8 cellular contexts compared by ENCODE assay signal in genomic region chr16:29815793-29816693, GRCh38. TPM values are rescaled to one million over a fixed set of nuclear protein-coding genes. Genes with fewer than 3 reads are reported as not detected.
DNase-seq lines count a peak whose midpoint lies in the region; TF ChIP-seq lines count a peak whose summit lies in the region.

Gene PAGR1, plus strand, starts transcription at chr16:29816152. Its CDS starts 374 bp downstream, at chr16:29816526.

- peaks cover 75% of the 10 kb centered on the region for H3K4me1 Mint-ChIP-seq in activated naive CD4-positive, alpha-beta T cell treated with anti-CD3 and anti-CD28 coated beads, Interleukin-2, amount 10 ng/mL, durations not matched to agents 7 days and 5 days

- H3K27me3 Mint-ChIP-seq in activated naive CD4-positive, alpha-beta T cell treated with anti-CD3 and anti-CD28 coated beads, Interleukin-2, amount 10 ng/mL, durations not matched to agents 7 days and 5 days: peaks cover 43% of the 10 kb centered on the region

- H3K9me3 Mint-ChIP-seq in activated naive CD4-positive, alpha-beta T cell treated with anti-CD3 and anti-CD28 coated beads, Interleukin-2, amount 10 ng/mL, durations not matched to agents 7 days and 5 days: no peaks in the 10 kb centered on the region

- CTCF ChIA-PET in HEK293T (lab: Yijun Ruan, JAX): interaction anchor here (0.6 to 6.1 kb wide), 19 partner anchors 9 to 1200 kb away, joined by 3 to 52 read pairs (median 4); partner anchors contain the start of gene MAZ
- CTCF ChIA-PET in activated naive CD4-positive, alpha-beta T cell treated with anti-CD3 and anti-CD28 coated beads, Interleukin-2, amount 10 ng/mL, durations not matched to agents 7 days and 5 days (lab: Charles Lee): interaction anchor here (0.5 to 9.2 kb wide), 12 partner anchors 9 to 157 kb away, joined by 3 to 103 read pairs (median 6); partner anchors contain the start of genes KIF22, MAZ and TAOK2

- peak within 1 kb of the TSS; percentile 92 for H3K27ac ChIP-seq in temporal lobe (ENCODE audit: low read depth, low read length)

- peak within 1 kb of the TSS; percentile 94 for H3K27ac Mint-ChIP-seq in activated naive CD4-positive, alpha-beta T cell treated with anti-CD3 and anti-CD28 coated beads, Interleukin-2, amount 10 ng/mL, durations not matched to agents 7 days and 5 days

- peaks cover 38% of the 10 kb centered on the region for H3K36me3 Mint-ChIP-seq in activated naive CD4-positive, alpha-beta T cell treated with anti-CD3 and anti-CD28 coated beads, Interleukin-2, amount 10 ng/mL, durations not matched to agents 7 days and 5 days

- DNase-seq in GM04504 (ENCODE audit: low read depth) (peak; percentile 97), HEK293T (ENCODE audit: extremely low spot score) (peak; percentile 99), MV-4-11 (lab: John Stamatoyannopoulos, UW) (peak; percentile 99), SK-N-DZ (ENCODE audit: low spot score) (peak; percentile 99), germinal center (ENCODE audit: low spot score) (peak; percentile 96), nucleus accumbens (lab: John Stamatoyannopoulos, UW) (peak; percentile 86 to 99 (median 97))
- peak; percentile 99 for DNase-seq in activated naive CD4-positive, alpha-beta T cell treated with anti-CD3 and anti-CD28 coated beads, Interleukin-2, amount 10 ng/mL, durations not matched to agents 7 days and 5 days

- POLR2A ChIA-PET in HEK293T (lab: Yijun Ruan, JAX): interaction anchor here (0.6 to 10.8 kb wide), 32 partner anchors 9 to 1226 kb away, joined by 3 to 176 read pairs (median 4); partner anchors contain the start of genes ASPHD1, C16orf92, HSD3B7 and KCTD13

- peak within 1 kb of the TSS; percentile 84 for H3K4me3 Mint-ChIP-seq in activated naive CD4-positive, alpha-beta T cell treated with anti-CD3 and anti-CD28 coated beads, Interleukin-2, amount 10 ng/mL, durations not matched to agents 7 days and 5 days

TF ChIP-seq in HEK293T, 16 proteins besides CTCF, POLR2A, EP300 and RAD21:
- TF ChIP-seq FOXK2 (IDR thresholded peaks at IDR 0.05) (no peak), ZNF384 (IDR thresholded peaks at IDR 0.05) (no peak), BHLHE40 (IDR thresholded peaks at IDR 0.05; ENCODE audit: borderline replicate concordance) (no peak), LEF1 (IDR thresholded peaks at IDR 0.05; ENCODE audit: borderline replicate concordance) (no peak), SUZ12 (IDR thresholded peaks at IDR 0.05) (no peak), SP1 (IDR thresholded peaks at IDR 0.05) (no peak), TARDBP (IDR thresholded peaks at IDR 0.05) (no peak), FOXA1 (IDR thresholded peaks at IDR 0.05) (no peak), NFRKB (IDR thresholded peaks at IDR 0.05) (no peak), L3MBTL2 (conservative IDR thresholded peaks at IDR 0.05) (no peak), FOXM1 (IDR thresholded peaks at IDR 0.05; ENCODE audit: borderline replicate concordance) (no peak), CTBP1 (IDR thresholded peaks at IDR 0.05; ENCODE audit: borderline replicate concordance) (no peak), ARNT (IDR thresholded peaks at IDR 0.05) (no peak), ELF4 (IDR thresholded peaks at IDR 0.05) (no peak), HDGF (IDR thresholded peaks at IDR 0.05; ENCODE audit: borderline replicate concordance) (no peak)
- TF ChIP-seq, protein P1, sequence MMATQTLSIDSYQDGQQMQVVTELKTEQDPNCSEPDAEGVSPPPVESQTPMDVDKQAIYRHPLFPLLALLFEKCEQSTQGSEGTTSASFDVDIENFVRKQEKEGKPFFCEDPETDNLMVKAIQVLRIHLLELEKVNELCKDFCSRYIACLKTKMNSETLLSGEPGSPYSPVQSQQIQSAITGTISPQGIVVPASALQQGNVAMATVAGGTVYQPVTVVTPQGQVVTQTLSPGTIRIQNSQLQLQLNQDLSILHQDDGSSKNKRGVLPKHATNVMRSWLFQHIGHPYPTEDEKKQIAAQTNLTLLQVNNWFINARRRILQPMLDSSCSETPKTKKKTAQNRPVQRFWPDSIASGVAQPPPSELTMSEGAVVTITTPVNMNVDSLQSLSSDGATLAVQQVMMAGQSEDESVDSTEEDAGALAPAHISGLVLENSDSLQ (IDR thresholded peaks at IDR 0.05): no peak

RNA-seq across cellular contexts. Expression of gene PAGR1, which starts in this region (rescaled TPM):
- polyA plus RNA-seq in SK-N-DZ (2014; cell fraction: cytosol; rRNA removed): 57.6 and 71.0 TPM in 2 replicates
- 426 and 537 TPM in 2 replicates for polyA plus RNA-seq in SK-N-DZ (2014; cell fraction: nucleus; rRNA removed)
- 9.8 TPM for total RNA-seq in temporal lobe

Comparison
In these comparisons a context has a peak if more than half of its experiments do, and no peak if none do; other contexts are left out.
1. Peak in every context shown above with its lines: DNase-seq and H3K27ac ChIP-seq.